ENCODE assay signal across 2 cellular contexts in genomic region chr2:237520290-237520689, GRCh38.
TF ChIP-seq lines count a peak whose summit lies in the region.

No MANE protein-coding gene starts in this region.

TF ChIP-seq in liver, 16 proteins besides CTCF, POLR2A, EP300 and RAD21:
- no peak for TF ChIP-seq ATF3 (IDR thresholded peaks at IDR 0.05)
- no peak for TF ChIP-seq EGR1 (IDR thresholded peaks at IDR 0.05; ENCODE audit: low read depth in 2 of 2)
- peak; percentile 37 for TF ChIP-seq SP1 (IDR thresholded peaks at IDR 0.05)
- TF ChIP-seq FOXA2 (IDR thresholded peaks at IDR 0.05), result no peak
- peak; percentile 64 for TF ChIP-seq YY1 (IDR thresholded peaks at IDR 0.05)
- TF ChIP-seq MAX (IDR thresholded peaks at IDR 0.05), result peak; percentile 78
- TF ChIP-seq HNF4G (IDR thresholded peaks at IDR 0.05), result peak; percentile 32
- TF ChIP-seq GABPA (IDR thresholded peaks at IDR 0.05 in 1 of 2, conservative IDR thresholded peaks at IDR 0.05 in 1 of 2), result peak in 1 of 2 donors; percentile 33
- TF ChIP-seq ZBTB33 (IDR thresholded peaks at IDR 0.05), result peak; percentile 73
- peak; percentile 69 for TF ChIP-seq REST (IDR thresholded peaks at IDR 0.05)
- TF ChIP-seq TAF1 (conservative IDR thresholded peaks at IDR 0.05), result no peak
- peak; percentile 76 for TF ChIP-seq FOXA1 (IDR thresholded peaks at IDR 0.05)
- TF ChIP-seq JUND (IDR thresholded peaks at IDR 0.05), result peak in 1 of 2 donors; percentile 63
- TF ChIP-seq RXRA (IDR thresholded peaks at IDR 0.05), result peak; percentile 32 to 93
- TF ChIP-seq HNF4A (conservative IDR thresholded peaks at IDR 0.05), result peak; percentile 62 to 89
- TF ChIP-seq NR2F2 (IDR thresholded peaks at IDR 0.05), result no peak

TF ChIP-seq in HepG2, 621 proteins besides CTCF, POLR2A, EP300 and RAD21:
- TF ChIP-seq RNF219 (CRISPR knock-in tag; IDR thresholded peaks at IDR 0.05) (no peak), NR0B2 (CRISPR knock-in tag; IDR thresholded peaks at IDR 0.05) (no peak), PCBP1 (IDR thresholded peaks at IDR 0.05; ENCODE audit: borderline replicate concordance, low read depth, low read length) (no peak), BATF2 (CRISPR knock-in tag; IDR thresholded peaks at IDR 0.05) (no peak), HNF1A (IDR thresholded peaks at IDR 0.05; ENCODE audit: low read depth) (no peak), HNF1A (CRISPR knock-in tag; IDR thresholded peaks at IDR 0.05; ENCODE audit: borderline replicate concordance) (no peak), ZNF567 (CRISPR knock-in tag; IDR thresholded peaks at IDR 0.05; ENCODE audit: borderline replicate concordance) (no peak), NFATC3 (CRISPR knock-in tag; IDR thresholded peaks at IDR 0.05) (no peak), POGK (CRISPR knock-in tag; conservative IDR thresholded peaks at IDR 0.05) (no peak)
